Comparison of ENCODE assay signal across 8 cellular contexts in genomic region chr1:201828820-201829774, GRCh38. TPM values are rescaled to one million over a fixed set of nuclear protein-coding genes. Genes with fewer than 3 reads are reported as not detected.
DNase-seq lines count a peak whose midpoint lies in the region; ATAC-seq, FAIRE-seq and TF ChIP-seq lines count a peak whose summit lies in the region.

Gene IPO9 (plus strand): TSS chr1:201829157. CDS start chr1:201829210, 53 bp downstream.

- H3K9ac ChIP-seq in OCI-LY3 (ENCODE audit: low read length) = peak within 1 kb of the TSS; percentile 96
- H3K9ac ChIP-seq in endothelial cell of umbilical vein (replicated peaks; ENCODE audit: extremely low read depth, insufficient read depth, low read length) = peak within 1 kb of the TSS; percentile 98

- peak; percentile 88 for FAIRE-seq in endothelial cell of umbilical vein (lab: Jason Lieb, UNC)

- ATAC-seq in GM21447 (IDR thresholded peaks at IDR 0.05; ENCODE audit: unreplicated experiment) = peak; percentile 78

- peak; percentile 99 for DNase-seq in DMS 273 (lab: John Stamatoyannopoulos, UW; ENCODE audit: unreplicated experiment)
- DNase-seq in HuH-7 (ENCODE audit: low spot score) = peak; percentile 93
- peak; percentile 98 for DNase-seq in activated CD8-positive, alpha-beta memory T cell treated with anti-CD3 and anti-CD28 coated beads, Interleukin-2, amount 50 U/mL, for 48 hours
- DNase-seq in endothelial cell of umbilical vein (ENCODE audit: low read depth, low spot score) = peak; percentile 94
- DNase-seq in midbrain (lab: John Stamatoyannopoulos, UW) = peak; percentile 92
- peak; percentile 92 to 93 for DNase-seq in stimulated activated CD8-positive, alpha-beta memory T cell treated with anti-CD3 and anti-CD28 coated beads, Interleukin-15, amount 100 ng/mL, for 48 hours (ENCODE audit: low read depth in 2 of 2)

- H3K9me1 ChIP-seq in endothelial cell of umbilical vein (replicated peaks; ENCODE audit: control insufficient read depth, extremely low read depth, insufficient read depth, low read length) = no peaks in the 10 kb centered on the region

- H4K20me1 ChIP-seq in OCI-LY3 (ENCODE audit: insufficient read depth, low read length) (peaks cover 35% of the 10 kb centered on the region), endothelial cell of umbilical vein (replicated peaks; ENCODE audit: control insufficient read depth, extremely low read depth, insufficient read depth, low read length) (no peaks in the 10 kb centered on the region)

- no peaks in the 10 kb centered on the region for H3K27me3 ChIP-seq in OCI-LY3 (ENCODE audit: low read depth, low read length)
- H3K27me3 ChIP-seq in endothelial cell of umbilical vein (ENCODE audit: control insufficient read depth in 2 of 2, insufficient read depth in 2 of 2, low read length in 2 of 2) = no peaks in the 10 kb centered on the region

- intact Hi-C loops in endothelial cell of umbilical vein (cut with micrococcal nuclease) = loop anchor here (1.0 to 2.0 kb wide), 5 partner anchors 21 to 144 kb away; no protein-coding TSS in a partner anchor

- H2AFZ ChIP-seq in OCI-LY3 (ENCODE audit: low read depth, low read length) (peak within 1 kb of the TSS; percentile 94), endothelial cell of umbilical vein (ENCODE audit: low read depth, low read length) (peak within 1 kb of the TSS; percentile 77)

- BruUV-seq in endothelial cell of umbilical vein (replicated peaks; lab: Mats Ljungman, UMichigan) = TSS peak; percentile 89

- CTCF ChIA-PET in endothelial cell of umbilical vein (lab: Charles Lee) = interaction anchor here (0.6 to 2.9 kb wide), 22 partner anchors 8 to 232 kb away, joined by 3 to 49 read pairs (median 6); partner anchors contain the start of genes RNPEP and TIMM17A

- TF ChIP-seq CTCF in OCI-LY3 (IDR thresholded peaks at IDR 0.05; ENCODE audit: low read depth, low read length) (peak; percentile 94), endothelial cell of umbilical vein (IDR thresholded peaks at IDR 0.05; ENCODE audit: extremely low read depth in 1 of 2, insufficient read depth in 1 of 2, low read depth in 1 of 2, low read length in 2 of 2) (peak; percentile 93 to 96)

- H3K27ac ChIP-seq in OCI-LY3 (ENCODE audit: low read length) = peak within 1 kb of the TSS; percentile 73
- peak within 1 kb of the TSS; percentile 89 for H3K27ac ChIP-seq in endothelial cell of umbilical vein (ENCODE audit: insufficient read depth, low read depth, low read length)

- peak within 1 kb of the TSS; percentile 86 for H3K4me2 ChIP-seq in OCI-LY3 (ENCODE audit: low read length)
- H3K4me2 ChIP-seq in endothelial cell of umbilical vein (ENCODE audit: insufficient read depth, low read length) = peak within 1 kb of the TSS; percentile 85

- H3K4me1 ChIP-seq in OCI-LY3 (ENCODE audit: low read length) (peaks cover 24% of the 10 kb centered on the region), endothelial cell of umbilical vein (ENCODE audit: control insufficient read depth, extremely low read depth, insufficient read depth, low read length) (peaks cover 14% of the 10 kb centered on the region)

- peaks cover 51% of the 10 kb centered on the region for H3K79me2 ChIP-seq in OCI-LY3 (ENCODE audit: low read length)
- H3K79me2 ChIP-seq in endothelial cell of umbilical vein (ENCODE audit: control insufficient read depth, insufficient read depth, low read length) = peaks cover 50% of the 10 kb centered on the region

- H3K36me3 ChIP-seq in OCI-LY3 (replicated peaks; ENCODE audit: low read depth, low read length) = peaks cover 3% of the 10 kb centered on the region
- no peaks in the 10 kb centered on the region for H3K36me3 ChIP-seq in endothelial cell of umbilical vein (ENCODE audit: control insufficient read depth in 2 of 2, extremely low read depth in 1 of 2, insufficient read depth in 2 of 2, low read length in 2 of 2)

- H3K9me3 ChIP-seq in OCI-LY3 (ENCODE audit: insufficient read depth, low read length) (no peaks in the 10 kb centered on the region), endothelial cell of umbilical vein (replicated peaks; ENCODE audit: control insufficient read depth, insufficient read depth, low read length) (no peaks in the 10 kb centered on the region)

- dilution Hi-C loops in endothelial cell of umbilical vein (cut with MboI; ENCODE audit: extremely low pct_ligation_motif_present, low sequenced_read_pairs) = no loop called here

- TF ChIP-seq POLR2A in endothelial cell of umbilical vein (IDR thresholded peaks at IDR 0.05; ENCODE audit: low read depth, low read length) = peak; percentile 33

- POLR2A ChIA-PET in endothelial cell of umbilical vein (lab: Charles Lee) = interaction anchor here (0.6 to 0.8 kb wide), 3 partner anchors 19 to 288 kb away, joined by 3 to 4 read pairs (median 4); no protein-coding TSS in a partner anchor

- H3K4me3 ChIP-seq in OCI-LY3 (ENCODE audit: low read length) (peak within 1 kb of the TSS; percentile 86), endothelial cell of umbilical vein (replicated peaks in 1 of 3; ENCODE audit: insufficient read depth in 1 of 3, low read depth in 1 of 3, low read length in 3 of 3) (peak within 1 kb of the TSS; percentile 94 to 97 (median 95))

TF ChIP-seq in endothelial cell of umbilical vein, 7 proteins besides CTCF, POLR2A, EP300 and RAD21:
- TF ChIP-seq MYC (IDR thresholded peaks at IDR 0.05; ENCODE audit: low read depth, low read length) (no peak), JUN (IDR thresholded peaks at IDR 0.05; ENCODE audit: borderline replicate concordance, insufficient read depth, insufficient read length, low read depth) (no peak), GATA2 (IDR thresholded peaks at IDR 0.05; ENCODE audit: insufficient read depth, insufficient read length, low read depth, low read length) (no peak), FOS (IDR thresholded peaks at IDR 0.05; ENCODE audit: borderline replicate concordance, insufficient read depth, low read length) (no peak), POLR2AphosphoS5 (IDR thresholded peaks at IDR 0.05; ENCODE audit: insufficient read depth, low read depth, low read length) (peak; percentile 88), EZH2 (IDR thresholded peaks at IDR 0.05; ENCODE audit: borderline replicate concordance, low read depth, low read length, severe bottlenecking) (no peak), MAX (IDR thresholded peaks at IDR 0.05; ENCODE audit: insufficient read depth, insufficient read length) (no peak)
TF ChIP-seq in endothelial cell of umbilical vein: peak in this region for 1.

RNA-seq across cellular contexts. Expression of gene IPO9, which starts in this region (rescaled TPM):
- 104 and 114 TPM in 2 replicates for total RNA-seq in endothelial cell of umbilical vein
- 53.4 and 74.6 TPM in 2 replicates for polyA plus RNA-seq in endothelial cell of umbilical vein
- polyA plus RNA-seq in endothelial cell of umbilical vein (2011; cell fraction: cytosol; rRNA removed) = 45.5 and 50.1 TPM in 2 replicates
- 107 and 131 TPM in 2 replicates for polyA plus RNA-seq in endothelial cell of umbilical vein (2011; cell fraction: nucleus; rRNA removed)
- 44.5 and 54.7 TPM in 2 replicates for polyA plus RNA-seq in endothelial cell of umbilical vein (2012)
- 110 and 137 TPM in 2 replicates for polyA minus RNA-seq in endothelial cell of umbilical vein
- 61.2 TPM for polyA minus RNA-seq in endothelial cell of umbilical vein (2011; cell fraction: cytosol; rRNA and poly(A)+ RNA removed)
- 56.8 and 85.5 TPM in 2 replicates for polyA minus RNA-seq in endothelial cell of umbilical vein (2011; cell fraction: nucleus; rRNA and poly(A)+ RNA removed)

Comparison
In these comparisons a context has a peak if more than half of its experiments do, and no peak if none do; other contexts are left out.
1. Peak in every context shown above with its lines: DNase-seq, ATAC-seq, H3K4me3 ChIP-seq and H3K27ac ChIP-seq.